26 cellular contexts compared by ENCODE assay signal in the genomic region with DNA sequence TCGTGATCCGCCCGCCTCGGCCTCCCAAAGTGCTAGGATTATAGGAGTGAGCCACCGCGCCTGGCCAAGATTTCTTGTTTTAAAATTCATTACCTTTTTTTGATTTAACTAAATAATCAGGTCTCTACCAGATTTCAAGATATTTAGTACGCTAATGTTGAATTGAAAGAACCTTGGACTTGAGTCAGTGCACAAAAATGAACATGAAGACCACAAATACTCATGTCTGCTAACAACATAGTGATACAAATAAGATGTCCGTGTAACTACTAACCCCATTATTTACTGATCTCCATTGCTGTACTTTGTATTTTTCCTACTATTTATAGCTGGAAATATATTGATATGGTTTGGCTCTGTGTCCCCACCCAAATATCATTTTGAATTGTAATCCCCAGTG.
"Had no signal": no experiment of that assay in that cellular context is flagged by ENCODE, and none has a peak within 500 bp of the region (broad histone marks: within the 10 kb centered on the region; RNA-seq: fewer than 3 reads in every experiment).

No MANE protein-coding gene starts in this region.

- H3K9me3 ChIP-seq: adrenal gland, esophagus squamous epithelium, gastroesophageal sphincter had no signal

- H3K27ac ChIP-seq: adrenal gland, brain microvascular endothelial cell, epithelial cell of prostate, esophagus squamous epithelium, gastroesophageal sphincter, heart right ventricle had no signal

- H3K4me3 ChIP-seq: adrenal gland, esophagus squamous epithelium, gastroesophageal sphincter, heart right ventricle had no signal

- H3K36me3 ChIP-seq: adrenal gland, gastroesophageal sphincter had no signal

- DNase-seq: activated CD4-positive, alpha-beta memory T cell treated with anti-CD3 and anti-CD28 coated beads for 36 hours; activated CD4-positive, alpha-beta T cell treated with anti-CD3 and anti-CD28 coated beads for 36 hours; activated CD4-positive, alpha-beta T cell treated with anti-CD3 and anti-CD28 coated beads, Interleukin-2, amount 10 ng/mL, durations not matched to agents 24 days and 14 days; activated CD4-positive, CD25-positive, alpha-beta regulatory T cell; activated CD4-positive, CD25-positive, alpha-beta regulatory T cell treated with anti-CD3 and anti-CD28 coated beads, Interleukin-2, amount 50 U/mL, for 72 hours; activated CD8-positive, alpha-beta memory T cell treated with anti-CD3 and anti-CD28 coated beads, Interleukin-2, amount 10 ng/mL, durations not matched to agents 7 days and 5 days; activated CD8-positive, alpha-beta memory T cell treated with anti-CD3 and anti-CD28 coated beads, Interleukin-2, amount 50 U/mL, for 4 hours; activated CD8-positive, alpha-beta T cell treated with anti-CD3 and anti-CD28 coated beads, Interleukin-2, amount 10 ng/mL, durations not matched to agents 7 days and 5 days; activated effector memory CD4-positive, alpha-beta T cell treated with anti-CD3 and anti-CD28 coated beads, Interleukin-2, amount 50 U/mL, for 16 hours; activated naive CD4-positive, alpha-beta T cell treated with anti-CD3 and anti-CD28 coated beads for 36 hours; activated naive CD8-positive, alpha-beta T cell treated with anti-CD3 and anti-CD28 coated beads for 36 hours; activated naive CD8-positive, alpha-beta T cell treated with anti-CD3 and anti-CD28 coated beads, Interleukin-2, amount 50 U/mL, for 24 hours; activated T-cell treated with anti-CD3 and anti-CD28 coated beads, Interleukin-2, amount 50 U/mL, for 1 hour; activated T-cell treated with anti-CD3 and anti-CD28 coated beads, Interleukin-2, amount 50 U/mL, for 48 hours; adrenal gland; brain microvascular endothelial cell; cortex of kidney; dermis blood vessel endothelial cell; effector CD4-positive, alpha-beta T cell; effector memory CD8-positive, alpha-beta T cell; esophagus squamous epithelium; foreskin melanocyte; heart right ventricle; T-helper 2 cell had no signal

- H3K27me3 ChIP-seq: adrenal gland, brain microvascular endothelial cell, esophagus squamous epithelium, gastroesophageal sphincter, heart right ventricle had no signal

- ATAC-seq: activated CD4-positive, alpha-beta T cell treated with anti-CD3 and anti-CD28 coated beads for 36 hours; activated CD8-positive, alpha-beta memory T cell treated with anti-CD3 and anti-CD28 coated beads, Interleukin-2, amount 10 ng/mL, durations not matched to agents 7 days and 5 days; activated CD8-positive, alpha-beta T cell treated with anti-CD3 and anti-CD28 coated beads, Interleukin-2, amount 10 ng/mL, durations not matched to agents 7 days and 5 days; activated naive CD8-positive, alpha-beta T cell treated with anti-CD3 and anti-CD28 coated beads, Interleukin-2, amount 50 U/mL, for 24 hours; effector memory CD8-positive, alpha-beta T cell; gastroesophageal sphincter; heart right ventricle had no signal
